In the genomic region with DNA sequence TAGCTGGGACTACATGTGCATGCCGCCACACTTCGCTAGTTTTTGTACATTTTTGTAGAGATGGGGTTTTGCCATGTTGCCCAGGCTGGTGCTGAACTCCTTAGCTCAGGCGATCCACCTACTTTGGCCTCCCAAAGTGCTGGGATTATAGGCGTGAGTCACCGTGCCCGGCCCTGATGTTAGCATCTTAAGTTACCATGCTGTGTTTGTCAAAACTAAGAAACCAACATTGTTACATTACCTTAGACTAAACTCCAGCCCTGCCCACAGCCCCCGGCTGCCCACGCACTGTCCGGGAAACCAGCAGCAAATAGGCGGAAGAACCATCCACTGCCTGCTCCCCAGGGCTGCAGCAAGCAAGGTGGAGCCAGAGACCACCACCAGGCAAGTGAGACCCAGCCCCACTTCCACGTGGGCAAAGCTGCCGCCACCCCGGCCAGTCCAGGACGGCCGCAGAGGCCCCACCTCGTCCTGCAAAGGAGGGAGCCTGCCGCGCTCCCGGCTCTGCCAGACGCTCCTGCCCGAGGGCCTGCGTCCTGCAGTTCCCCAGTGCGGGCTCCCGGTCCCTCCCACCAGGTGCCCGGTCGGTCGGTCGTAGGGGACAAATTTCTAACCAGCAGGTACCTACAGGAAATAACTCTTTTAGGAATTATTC, we compare ENCODE assay signal across 22 cellular contexts. TPM values are rescaled to one million over a fixed set of nuclear protein-coding genes. Genes with fewer than 3 reads are reported as not detected.
DNase-seq lines count a peak whose midpoint lies in the region; ATAC-seq, FAIRE-seq and TF ChIP-seq lines count a peak whose summit lies in the region.
"Had no signal": no experiment of that assay in that cellular context is flagged by ENCODE, and none has a peak within 500 bp of the region (broad histone marks: within the 10 kb centered on the region; RNA-seq: fewer than 3 reads in every experiment).

No MANE protein-coding gene starts in this region.

- H3K4me3 Mint-ChIP-seq in endodermal cell (no peak overlapping the region), T-helper 17 cell (no peak overlapping the region)
- H3K4me3 Mint-ChIP-seq in stimulated activated naive B cell treated with anti-CD40 and anti-IgM and Interleukin-4, amounts not matched to agents 10 μg/mL and 1 μg/mL and 100 μg/mL, for 72 hours, result no peak overlapping the region
- H3K4me3 Mint-ChIP-seq: CD4-positive, alpha-beta memory T cell; IgD-negative memory B cell had no signal

- H3F3A ChIP-seq in PC-9 (ENCODE audit: insufficient read depth, low read depth), result peaks cover 20% of the 10 kb centered on the region

- H3K9ac ChIP-seq in endodermal cell (ENCODE audit: extremely low read depth, low read length, poor library complexity, severe bottlenecking), result no peak overlapping the region
- no peak overlapping the region for H3K9ac ChIP-seq in kidney (ENCODE audit: low read length in 2 of 2)

- DNase-seq in H7, result peak; percentile 54
- peak in 1 of 2 experiments; percentile 84 for DNase-seq in PC-9
- peak; percentile 47 for DNase-seq in endodermal cell
- peak; percentile 63 for DNase-seq in kidney
- no peak for DNase-seq in NCI-H345 treated with DMSO at 0.1 percent for 48 hours (lab: John Stamatoyannopoulos, UW; ENCODE audit: unreplicated experiment)
- no peak for DNase-seq in stimulated activated naive B cell treated with anti-CD40 and anti-IgM and Interleukin-4, amounts not matched to agents 10 μg/mL and 1 μg/mL and 100 μg/mL, for 72 hours
- DNase-seq in T-helper 17 cell, result no peak
- DNase-seq: Calu3; CD4-positive, alpha-beta memory T cell; MV-4-11; NCI-H1417; NCI-H187 treated with DMSO at 0.1 percent for 48 hours; NCI-H446; NK-92 treated with Interleukin-12 subunit alpha and Interleukin-12 subunit beta, amount 100 ng/mL, for 24 hours; T-helper 1 cell had no signal

- H3K9me3 Mint-ChIP-seq in endodermal cell, result no peaks in the 10 kb centered on the region
- no peaks in the 10 kb centered on the region for H3K9me3 Mint-ChIP-seq in stimulated activated naive B cell treated with anti-CD40 and anti-IgM and Interleukin-4, amounts not matched to agents 10 μg/mL and 1 μg/mL and 100 μg/mL, for 72 hours
- H3K9me3 Mint-ChIP-seq: CD4-positive, alpha-beta memory T cell had no signal

- no peaks in the 10 kb centered on the region for H3K9me2 ChIP-seq in PC-9 (ENCODE audit: insufficient read depth)

- WGBS in endodermal cell (ENCODE audit: insufficient coverage in 1 of 2, insufficient read length in 1 of 2), 2 experiments, result 84 to 90% methylated on average over 12 to 28 of the region's 28 CpGs

- CTCF ChIA-PET in PC-9 (lab: Charles Lee), result no interaction called here

- H3K4me2 ChIP-seq in PC-9, result peak overlapping the region; percentile 89

- H4K20me1 ChIP-seq in PC-9 (ENCODE audit: insufficient read depth), result no peaks in the 10 kb centered on the region

- H3K9me3 ChIP-seq in PC-9 (ENCODE audit: insufficient read depth, low read depth) (no peaks in the 10 kb centered on the region), endodermal cell (ENCODE audit: control insufficient read depth, low read length) (no peaks in the 10 kb centered on the region), kidney (ENCODE audit: control insufficient read depth in 1 of 2, low read length in 2 of 2) (no peaks in the 10 kb centered on the region), T-helper 17 cell (ENCODE audit: control insufficient read depth, low read length, poor library complexity, severe bottlenecking) (no peaks in the 10 kb centered on the region)

- H3K79me2 ChIP-seq in PC-9 (ENCODE audit: low read depth), result no peaks in the 10 kb centered on the region

- BruUV-seq in PC-9 (replicated peaks; lab: Mats Ljungman, UMichigan), result no TSS peak

- H3K27ac Mint-ChIP-seq in endodermal cell (no peak overlapping the region), T-helper 17 cell (no peak overlapping the region)
- no peak overlapping the region for H3K27ac Mint-ChIP-seq in stimulated activated naive B cell treated with anti-CD40 and anti-IgM and Interleukin-4, amounts not matched to agents 10 μg/mL and 1 μg/mL and 100 μg/mL, for 72 hours
- H3K27ac Mint-ChIP-seq: CD4-positive, alpha-beta memory T cell; IgD-negative memory B cell had no signal

- POLR2A ChIA-PET in PC-9 (lab: Charles Lee; ENCODE audit: unreplicated experiment), result no interaction called here

- no peaks in the 10 kb centered on the region for H3K27me3 ChIP-seq in H7 (ENCODE audit: control insufficient read depth, insufficient read depth, low read length)
- no peaks in the 10 kb centered on the region for H3K27me3 ChIP-seq in PC-9 (ENCODE audit: insufficient read depth, low read depth)
- no peaks in the 10 kb centered on the region for H3K27me3 ChIP-seq in endodermal cell (ENCODE audit: control insufficient read depth, insufficient read depth, low read length, poor library complexity, severe bottlenecking)

- H3K27ac ChIP-seq in PC-9 (peak overlapping the region; percentile 56), endodermal cell (ENCODE audit: low read depth, low read length) (no peak overlapping the region), kidney (ENCODE audit: low read depth in 2 of 2, low read length in 2 of 2) (no peak overlapping the region)
- H3K27ac ChIP-seq: HL-60 had no signal

- TF ChIP-seq CTCF in PC-9 (conservative IDR thresholded peaks at IDR 0.05) (no peak), endodermal cell (conservative IDR thresholded peaks at IDR 0.05) (no peak), kidney (IDR thresholded peaks at IDR 0.05; ENCODE audit: borderline replicate concordance, extremely low read depth, insufficient read depth) (no peak)

- H3K4me1 ChIP-seq in PC-9 (replicated peaks; ENCODE audit: insufficient read depth) (peaks cover 39% of the 10 kb centered on the region), endodermal cell (ENCODE audit: control insufficient read depth, insufficient read depth, low read length) (no peaks in the 10 kb centered on the region), kidney (ENCODE audit: control insufficient read depth in 1 of 2, insufficient read depth in 1 of 2, low read depth in 1 of 2, low read length in 2 of 2) (no peaks in the 10 kb centered on the region)

- peaks cover 3% of the 10 kb centered on the region for H3K27me3 Mint-ChIP-seq in endodermal cell (ENCODE audit: insufficient read depth)
- peaks cover 0 to 4% of the 10 kb centered on the region in 2 donors for H3K27me3 Mint-ChIP-seq in stimulated activated naive B cell treated with anti-CD40 and anti-IgM and Interleukin-4, amounts not matched to agents 10 μg/mL and 1 μg/mL and 100 μg/mL, for 72 hours
- H3K27me3 Mint-ChIP-seq in T-helper 17 cell, result peaks cover 12% of the 10 kb centered on the region

- no peaks in the 10 kb centered on the region for H3K4me1 Mint-ChIP-seq in endodermal cell
- no peaks in the 10 kb centered on the region for H3K4me1 Mint-ChIP-seq in stimulated activated naive B cell treated with anti-CD40 and anti-IgM and Interleukin-4, amounts not matched to agents 10 μg/mL and 1 μg/mL and 100 μg/mL, for 72 hours
- no peaks in the 10 kb centered on the region for H3K4me1 Mint-ChIP-seq in T-helper 17 cell
- H3K4me1 Mint-ChIP-seq: CD4-positive, alpha-beta memory T cell; IgD-negative memory B cell had no signal

- H3K4me3 ChIP-seq in H7 (ENCODE audit: insufficient read depth, low read depth, low read length) (no peak overlapping the region), PC-9 (peak overlapping the region; percentile 64), endodermal cell (ENCODE audit: low read length) (no peak overlapping the region), kidney (ENCODE audit: low read length in 2 of 2) (no peak overlapping the region)

- ATAC-seq in stimulated activated naive B cell treated with anti-CD40 and anti-IgM and Interleukin-4, amounts not matched to agents 10 μg/mL and 1 μg/mL and 100 μg/mL, for 72 hours (replicated peaks), result no peak
- ATAC-seq in T-helper 17 cell, result no peak

- intact Hi-C loops in PC-9 (cut with micrococcal nuclease; ENCODE audit: unreplicated experiment), result no loop called here
- intact Hi-C loops in kidney (cut with DNase I), result no loop called here

- H2AFZ ChIP-seq in PC-9, result peak overlapping the region; percentile 91

- H3K36me3 Mint-ChIP-seq in endodermal cell (ENCODE audit: low read depth) (no peaks in the 10 kb centered on the region), T-helper 17 cell (ENCODE audit: low read depth) (no peaks in the 10 kb centered on the region)
- no peaks in the 10 kb centered on the region for H3K36me3 Mint-ChIP-seq in stimulated activated naive B cell treated with anti-CD40 and anti-IgM and Interleukin-4, amounts not matched to agents 10 μg/mL and 1 μg/mL and 100 μg/mL, for 72 hours
- H3K36me3 Mint-ChIP-seq: CD4-positive, alpha-beta memory T cell; IgD-negative memory B cell had no signal

- H3K36me3 ChIP-seq in H7 (replicated peaks; ENCODE audit: control insufficient read depth, insufficient read depth, low read length), result no peaks in the 10 kb centered on the region
- H3K36me3 ChIP-seq in PC-9 (ENCODE audit: low read depth), result no peaks in the 10 kb centered on the region
- H3K36me3 ChIP-seq in endodermal cell (ENCODE audit: control insufficient read depth, insufficient read depth, low read length), result no peaks in the 10 kb centered on the region
- H3K36me3 ChIP-seq in kidney (ENCODE audit: control insufficient read depth in 1 of 2, insufficient read depth in 2 of 2, low read length in 2 of 2), result no peaks in the 10 kb centered on the region

- FAIRE-seq in kidney (lab: Jason Lieb, UNC), result no peak
- FAIRE-seq: G401.6, HTR-8/SVneo had no signal

RNA-seq across cellular contexts. Expression of a gene that starts 35.7 kb away (rescaled TPM):
- total RNA-seq in H7 (2014; rRNA removed; shearing (Covaris generic)), result 354 and 375 TPM in 2 replicates
- total RNA-seq in PC-9 (2021) (1,110 and 1,260 TPM in 2 replicates), endodermal cell (100 to 1,000 TPM; 282 to 336 TPM), kidney (145 TPM), T-helper 17 cell (100 to 1,000 TPM in 1 of 2 donors, 10 to 100 TPM in 1; 55.4 to 102 TPM)
- polyA plus RNA-seq in endodermal cell (2013, experiment 1 of 2), result 222 TPM
- 207 TPM for polyA plus RNA-seq in endodermal cell (2013, experiment 2 of 2)
- 541 TPM for polyA plus RNA-seq in kidney (ENCODE audit: insufficient read depth, low read depth, low replicate concordance)

RNA-seq across cellular contexts. Expression of a gene that starts 45.6 kb away (rescaled TPM):
- not detected in 2 replicates for total RNA-seq in H7 (2014; rRNA removed; shearing (Covaris generic))
- total RNA-seq in PC-9 (2021) (not detected in 2 replicates), endodermal cell (not detected), kidney (not detected), T-helper 17 cell (not detected)
- not detected for polyA plus RNA-seq in endodermal cell (2013, experiment 1 of 2)
- polyA plus RNA-seq in endodermal cell (2013, experiment 2 of 2), result not detected
- not detected for polyA plus RNA-seq in kidney (ENCODE audit: insufficient read depth, low read depth, low replicate concordance)
- total RNA-seq: Calu3; CD4-positive, alpha-beta memory T cell; LHCN-M2; OCI-LY7 had no signal
- polyA plus RNA-seq: BJ; CD4-positive, alpha-beta memory T cell; IgD-negative memory B cell had no signal

Comparison
In these comparisons a context has a peak if more than half of its experiments do, and no peak if none do; other contexts are left out.
1. DNase-seq: peak in H7 (single experiment), endodermal cell (single experiment) and kidney (single experiment); none in NCI-H345 treated with DMSO at 0.1 percent for 48 hours (single experiment), stimulated activated naive B cell treated with anti-CD40 and anti-IgM and Interleukin-4, amounts not matched to agents 10 μg/mL and 1 μg/mL and 100 μg/mL, for 72 hours (single experiment) and T-helper 17 cell (0 of 3).